In the genomic region with DNA sequence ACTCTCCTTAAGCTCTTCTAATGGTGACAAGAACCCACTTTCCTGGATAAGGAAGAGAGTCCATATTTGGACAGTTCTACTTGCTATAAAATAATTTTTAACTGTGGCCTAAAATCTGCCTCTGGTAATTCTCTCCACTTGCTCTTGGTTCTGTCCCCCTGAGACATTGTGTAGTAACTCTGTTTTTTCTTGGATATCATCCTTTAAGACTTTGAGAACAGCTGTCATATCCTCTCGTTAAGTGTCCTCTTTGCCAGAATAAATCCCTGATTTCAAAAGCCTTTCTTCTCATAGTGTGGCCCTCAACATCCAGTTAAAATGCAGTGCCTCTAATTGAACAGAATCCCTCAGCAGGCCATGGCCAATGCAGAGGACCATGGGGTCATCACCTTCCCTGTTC, we compare ENCODE assay signal across 21 cellular contexts.
DNase-seq lines count a peak whose midpoint lies in the region; ATAC-seq and TF ChIP-seq lines count a peak whose summit lies in the region.
"Had no signal": no experiment of that assay in that cellular context is flagged by ENCODE, and none has a peak within 500 bp of the region (broad histone marks: within the 10 kb centered on the region; RNA-seq: fewer than 3 reads in every experiment).

No MANE protein-coding gene starts in this region.

- WGBS in body of pancreas, 2 donors = 53 to 70% methylated on average over 1 of the region's 1 CpG
- 67 to 72% methylated on average over 1 of the region's 1 CpG for WGBS in tibial nerve, 2 donors

- H3K36me3 ChIP-seq in right atrium auricular region (no peaks in the 10 kb centered on the region), body of pancreas (replicated peaks in 1 of 2; ENCODE audit: insufficient read depth in 1 of 2, low read depth in 2 of 2) (no peaks in the 10 kb centered on the region), tibial nerve (no peaks in the 10 kb centered on the region)
- H3K36me3 ChIP-seq: BLaER1 had no signal

- intact Hi-C loops in left ventricle myocardium superior (cut with micrococcal nuclease) = no loop called here
- intact Hi-C loops in body of pancreas (cut with DNase I) = no loop called here

- H3K27me3 ChIP-seq in right atrium auricular region (no peaks in the 10 kb centered on the region), body of pancreas (no peaks in the 10 kb centered on the region), tibial nerve (no peaks in the 10 kb centered on the region)
- H3K27me3 ChIP-seq: BLaER1 had no signal

- H3K4me1 ChIP-seq in right atrium auricular region (peaks cover 0 to 6% of the 10 kb centered on the region in 2 donors), body of pancreas (peaks cover 69% of the 10 kb centered on the region), tibial nerve (peaks cover 0 to 56% (median 20%) of the 10 kb centered on the region in 4 donors)
- H3K4me1 ChIP-seq: BLaER1 had no signal

- TF ChIP-seq CTCF in right atrium auricular region (IDR thresholded peaks at IDR 0.05) (no peak), body of pancreas (IDR thresholded peaks at IDR 0.05) (no peak), tibial nerve (IDR thresholded peaks at IDR 0.05) (no peak)

- DNase-seq in left ventricle myocardium superior (no peak), right atrium auricular region (ENCODE audit: low spot score) (no peak), body of pancreas (no peak), myocyte (ENCODE audit: low read depth) (peak; percentile 38), tibial nerve (ENCODE audit: low spot score in 2 of 2) (no peak), 8988T (no peak)
- no peak for DNase-seq in activated CD4-positive, CD25-positive, alpha-beta regulatory T cell treated with anti-CD3 and anti-CD28 coated beads, Interleukin-2, amount 50 U/mL, for 72 hours
- DNase-seq: CD4-positive, alpha-beta T cell; COR-L47; DMS79; KG1; NCI-H1694; NCI-H2081 treated with DMSO at 0.1 percent for 48 hours; NCI-H2171 treated with DMSO at 0.1 percent for 48 hours; NCI-H526 treated with DMSO at 0.1 percent for 48 hours; PC-9; RPMI8226; SHP77 treated with DMSO at 0.1 percent for 48 hours had no signal

- TF ChIP-seq EP300 in tibial nerve (IDR thresholded peaks at IDR 0.05) = no peak

- H3K9me3 ChIP-seq in right atrium auricular region (no peaks in the 10 kb centered on the region), body of pancreas (no peaks in the 10 kb centered on the region), tibial nerve (no peaks in the 10 kb centered on the region)
- H3K9me3 ChIP-seq: BLaER1 had no signal

- H3K27ac ChIP-seq in right atrium auricular region (no peak overlapping the region), body of pancreas (peak overlapping the region; percentile 33 to 82 (median 80)), tibial nerve (peak overlapping the region in 3 of 4 donors; percentile 21 to 80 (median 75))
- H3K27ac ChIP-seq: BLaER1, PC-9, SK-N-MC had no signal

- ATAC-seq in left ventricle myocardium superior (peak; percentile 38), body of pancreas (no peak), GM18909 (IDR thresholded peaks at IDR 0.05; ENCODE audit: poor library complexity, unreplicated experiment) (no peak)

- H3K4me3 ChIP-seq in right atrium auricular region (no peak overlapping the region), body of pancreas (no peak overlapping the region), tibial nerve (no peak overlapping the region)
- H3K4me3 ChIP-seq: BLaER1, PC-9, SK-N-MC had no signal

- TF ChIP-seq POLR2A in body of pancreas (IDR thresholded peaks at IDR 0.05) (no peak), tibial nerve (IDR thresholded peaks at IDR 0.05) (no peak)

Comparison
In these comparisons a context has a peak if more than half of its experiments do, and no peak if none do; other contexts are left out.
1. H3K27ac ChIP-seq: peak in body of pancreas (4 of 4) and tibial nerve (3 of 4); none in right atrium auricular region (0 of 2).